ENCODE assay signal across 8 cellular contexts in the genomic region with DNA sequence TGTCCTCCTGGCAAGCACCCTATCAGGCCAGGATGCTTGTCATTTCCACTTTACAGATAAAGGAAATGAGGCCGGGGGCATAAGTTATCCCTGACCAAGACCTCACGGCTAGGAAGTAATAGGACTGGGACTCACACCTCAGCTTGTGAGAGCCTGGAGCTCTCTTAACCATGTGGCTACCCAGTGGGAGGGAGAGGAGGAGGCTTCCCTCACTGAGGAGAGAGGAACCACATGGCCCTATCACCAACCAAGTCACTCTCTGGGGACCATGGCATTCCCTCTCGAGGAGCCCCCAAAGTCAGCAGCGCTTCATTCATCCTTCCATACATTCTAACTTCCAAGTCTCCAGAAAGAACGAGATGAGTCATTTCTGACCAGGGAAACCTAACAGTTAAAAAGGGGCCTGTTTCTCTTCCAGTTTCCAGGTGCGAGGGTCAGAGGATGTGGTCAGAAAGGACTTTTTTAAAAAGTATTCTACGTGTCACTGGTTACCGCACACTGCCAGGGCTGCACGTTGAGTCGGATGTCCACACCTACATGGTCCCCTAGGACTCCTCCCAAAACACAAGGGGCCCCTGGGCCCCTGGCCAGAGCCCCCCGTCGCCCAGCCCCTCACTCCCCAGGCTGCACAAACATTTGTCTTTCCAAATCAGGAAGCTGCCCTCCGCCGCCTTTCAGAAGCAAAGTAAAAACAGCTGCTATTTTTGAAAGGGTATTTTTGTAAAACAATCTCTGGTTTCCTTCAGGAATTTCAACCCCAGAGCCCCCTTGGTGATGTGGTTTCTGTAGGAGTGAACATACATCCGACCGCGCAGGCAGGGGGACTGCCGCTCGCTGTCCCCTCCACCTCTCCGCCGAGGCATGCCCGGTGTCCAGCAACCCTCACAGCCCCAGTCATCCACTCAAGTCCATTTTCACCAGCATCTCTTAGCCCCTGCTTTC.
DNase-seq lines count a peak whose midpoint lies in the region; ATAC-seq and TF ChIP-seq lines count a peak whose summit lies in the region.

No MANE protein-coding gene starts in this region.

- peak; percentile 84 for DNase-seq in M059J (ENCODE audit: low read depth)
- DNase-seq in left lobe of liver (ENCODE audit: low spot score) = no peak
- no peak for DNase-seq in C1 segment of cervical spinal cord (lab: John Stamatoyannopoulos, UW)
- no peak for DNase-seq in GM23248
- no peak for DNase-seq in occipital lobe (lab: John Stamatoyannopoulos, UW)
- DNase-seq in amniotic stem cell (lab: John Stamatoyannopoulos, UW) = no peak

- no peaks in the 10 kb centered on the region for H3K79me2 ChIP-seq in GM23248 (ENCODE audit: insufficient read depth)

- H3K27me3 ChIP-seq in GM23248 (replicated peaks; ENCODE audit: insufficient read depth) = no peaks in the 10 kb centered on the region

- H3K36me3 ChIP-seq in GM23248 (ENCODE audit: low read depth) = no peaks in the 10 kb centered on the region

- in situ Hi-C loops in GM23248 (cut with MboI) = no loop called here

- no peaks in the 10 kb centered on the region for H4K20me1 ChIP-seq in GM23248 (ENCODE audit: insufficient read depth)

- WGBS in GM23248 (ENCODE audit: low coverage in 1 of 2, low lambda C conversion rate in 2 of 2, missing lambda C conversion rate in 2 of 2), 2 experiments = 41 to 42% methylated on average over 21 to 22 of the region's 22 CpGs

- H3K4me3 ChIP-seq in GM23248 = no peak overlapping the region

- H3K4me1 ChIP-seq in GM23248 (ENCODE audit: insufficient read depth) = no peaks in the 10 kb centered on the region

- H3K4me2 ChIP-seq in GM23248 (ENCODE audit: unreplicated experiment) = no peak overlapping the region

- no peaks in the 10 kb centered on the region for H3K9me2 ChIP-seq in GM23248 (ENCODE audit: insufficient read depth)

- no peak overlapping the region for H2AFZ ChIP-seq in GM23248

- H3K27ac ChIP-seq in GM23248 = no peak overlapping the region

- H3K9me3 ChIP-seq in GM23248 (ENCODE audit: low read depth) = no peaks in the 10 kb centered on the region

- TF ChIP-seq POLR2A in GM18505 (IDR thresholded peaks at IDR 0.05; ENCODE audit: borderline replicate concordance, extremely low read depth, insufficient read depth, insufficient read length) = no peak

- H3K9ac ChIP-seq in GM23248 = no peak overlapping the region

- ATAC-seq in GM18505 (IDR thresholded peaks at IDR 0.05; ENCODE audit: unreplicated experiment) = peak; percentile 39
- peak; percentile 59 for ATAC-seq in GM21737 (IDR thresholded peaks at IDR 0.05; ENCODE audit: unreplicated experiment)
- ATAC-seq in left lobe of liver = peak; percentile 49

- no peaks in the 10 kb centered on the region for H3F3A ChIP-seq in GM23248 (ENCODE audit: insufficient read depth)
